In genomic region chr7:96224682-96225081, GRCh38 we compare ENCODE assay signal across 11 cellular contexts.
DNase-seq lines count a peak whose midpoint lies in the region; ATAC-seq, FAIRE-seq and TF ChIP-seq lines count a peak whose summit lies in the region.
"Had no signal": no experiment of that assay in that cellular context is flagged by ENCODE, and none has a peak within 500 bp of the region (broad histone marks: within the 10 kb centered on the region; RNA-seq: fewer than 3 reads in every experiment).

No MANE protein-coding gene starts in this region.

- H3K36me3 ChIP-seq in HEK293 (ENCODE audit: control insufficient read depth in 2 of 2, insufficient read depth in 1 of 2, low read length in 2 of 2), result peaks cover 0 to 3% of the 10 kb centered on the region in 2 experiments; a peak in 1 of 3 replicates

- no peaks in the 10 kb centered on the region for H3K9me3 ChIP-seq in HEK293 (ENCODE audit: control insufficient read depth, insufficient read depth, low read depth, low read length)
- H3K9me3 ChIP-seq: Peyer's patch had no signal

- H3K4me1 ChIP-seq in HEK293 (ENCODE audit: control insufficient read depth, insufficient read depth, low read length), result no peaks in the 10 kb centered on the region
- H3K4me1 ChIP-seq: Peyer's patch had no signal

- CTCF ChIA-PET in HEK293 (lab: Yijun Ruan, JAX), result interaction anchor here (0.7 to 1.1 kb wide), 4 partner anchors 11 to 803 kb away, joined by 3 to 4 read pairs (median 4); no protein-coding TSS in a partner anchor

- ATAC-seq in GM18861 (IDR thresholded peaks at IDR 0.05; ENCODE audit: unreplicated experiment) (no peak), GM21723 (IDR thresholded peaks at IDR 0.05; ENCODE audit: unreplicated experiment) (no peak)
- ATAC-seq: natural killer cell had no signal

- no peak for TF ChIP-seq CTCF in HEK293 (tag by site-specific recombination; IDR thresholded peaks at IDR 0.05)

- FAIRE-seq in RCC 7860 (lab: Jason Lieb, UNC), result no peak

- no peak overlapping the region for H3K27ac ChIP-seq in HEK293 (ENCODE audit: extremely low read depth, low read depth, low read length)
- H3K27ac ChIP-seq: Peyer's patch had no signal

- DNase-seq in GF-D8 (lab: John Stamatoyannopoulos, UW), result peak; percentile 31
- DNase-seq in SK-MEL-5 (ENCODE audit: low read depth, low spot score), result peak; percentile 83
- peak; percentile 36 for DNase-seq in iris pigment epithelial cell (ENCODE audit: low read depth)
- DNase-seq in activated naive CD4-positive, alpha-beta T cell (lab: John Stamatoyannopoulos, UW), result no peak
- DNase-seq in RCC 7860 (ENCODE audit: low spot score), result no peak
- DNase-seq: activated CD8-positive, alpha-beta memory T cell treated with anti-CD3 and anti-CD28 coated beads, Interleukin-2, amount 50 U/mL, for 48 hours; natural killer cell; Peyer's patch had no signal

- in situ Hi-C loops in SK-MEL-5 (cut with HindIII; ENCODE audit: low pct_unique_long_range_greater_than_20kb, low sequenced_read_pairs), result no loop called here

- H3K4me3 ChIP-seq in HEK293 (ENCODE audit: low read depth, low read length), result no peak overlapping the region
- H3K4me3 ChIP-seq: Peyer's patch had no signal

- POLR2A ChIA-PET in HEK293 (lab: Yijun Ruan, JAX), result no interaction called here

TF ChIP-seq in HEK293, 187 proteins besides CTCF, POLR2A, EP300 and RAD21:
- TF ChIP-seq ZNF654 (tag by site-specific recombination; IDR thresholded peaks at IDR 0.05; ENCODE audit: low read depth), result peak; percentile 35
- TF ChIP-seq ZEB2 (tag by site-specific recombination; IDR thresholded peaks at IDR 0.05), result no peak

Comparison
In these comparisons a context has a peak if more than half of its experiments do, and no peak if none do; other contexts are left out.
1. DNase-seq: peak in GF-D8 (single experiment), SK-MEL-5 (single experiment) and iris pigment epithelial cell (single experiment); none in activated naive CD4-positive, alpha-beta T cell (0 of 4) and RCC 7860 (single experiment).